1 cellular context compared by ENCODE assay signal in genomic region chr11:74777877-74778276, GRCh38.
TF ChIP-seq lines count a peak whose summit lies in the region.

No MANE protein-coding gene starts in this region.

TF ChIP-seq in WTC11, 78 proteins besides CTCF, POLR2A, EP300 and RAD21 (continued from another document):
- TF ChIP-seq NFE2L1 (CRISPR knock-in tag; IDR thresholded peaks at IDR 0.05), result no peak
- no peak for TF ChIP-seq TP53 (CRISPR knock-in tag; IDR thresholded peaks at IDR 0.05)
- no peak for TF ChIP-seq ZNF423 (CRISPR knock-in tag; IDR thresholded peaks at IDR 0.05)
- no peak for TF ChIP-seq GABPB1 (CRISPR knock-in tag; IDR thresholded peaks at IDR 0.05)
- no peak for TF ChIP-seq ZNF281 (CRISPR knock-in tag; IDR thresholded peaks at IDR 0.05)
TF ChIP-seq in WTC11: peak in this region for 0.
